Comparison of ENCODE assay signal across 13 cellular contexts in the genomic region with DNA sequence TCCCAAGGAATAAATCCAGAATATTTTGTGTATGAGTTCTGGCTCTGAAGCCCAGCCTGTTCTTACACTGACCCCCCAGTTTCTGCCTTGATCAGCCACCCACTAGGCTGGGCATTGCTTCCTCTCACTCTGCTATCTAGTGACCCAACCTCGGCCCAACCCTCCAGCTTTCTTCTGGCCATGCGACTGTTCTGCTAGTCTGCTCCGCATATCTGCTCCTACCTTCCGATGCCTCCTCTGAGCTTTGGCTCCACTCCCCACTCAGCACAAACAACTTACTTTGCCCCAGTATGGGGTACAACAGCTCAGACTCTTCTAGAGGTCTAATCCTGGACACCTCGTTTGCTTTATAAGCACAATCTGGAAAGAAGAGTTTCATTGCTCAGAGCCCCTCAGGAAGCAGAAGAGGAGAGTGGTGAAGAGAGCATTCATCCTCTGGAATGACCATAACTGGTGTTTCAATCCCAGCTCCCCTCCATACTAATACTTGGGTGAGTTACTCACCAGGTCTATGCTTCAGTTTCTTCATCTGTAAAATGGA.
A peak's percentile ranks its signal among the peaks of the same experiment; 100 is the strongest.
DNase-seq lines count a peak whose midpoint lies in the region; ATAC-seq and TF ChIP-seq lines count a peak whose summit lies in the region.
"Had no signal": no experiment of that assay in that cellular context is flagged by ENCODE, and none has a peak within 500 bp of the region (broad histone marks: within the 10 kb centered on the region; RNA-seq: fewer than 3 reads in every experiment).

No MANE protein-coding gene starts in this region.

- H3K4me3 Mint-ChIP-seq in type B pancreatic cell: peak overlapping the region; percentile 2

- H3K9me3 ChIP-seq in endocrine pancreas (ENCODE audit: control insufficient read depth, low read length): no peaks in the 10 kb centered on the region

- peak overlapping the region; percentile 14 for H3K27ac Mint-ChIP-seq in type B pancreatic cell

- H3K27me3 ChIP-seq in endocrine pancreas (ENCODE audit: control insufficient read depth, insufficient read depth, low read length): no peaks in the 10 kb centered on the region

- H3K9ac ChIP-seq in endocrine pancreas (ENCODE audit: control insufficient read depth, insufficient read depth, low read length): no peak overlapping the region

- no peaks in the 10 kb centered on the region for H3K27me3 Mint-ChIP-seq in type B pancreatic cell

- H3K4me1 Mint-ChIP-seq in type B pancreatic cell (ENCODE audit: unreplicated experiment): peaks cover 19% of the 10 kb centered on the region

- H3K9me3 Mint-ChIP-seq in type B pancreatic cell: no peaks in the 10 kb centered on the region

- no peak for TF ChIP-seq CTCF in type B pancreatic cell (conservative IDR thresholded peaks at IDR 0.05)

- ATAC-seq in GM21737 (IDR thresholded peaks at IDR 0.05; ENCODE audit: unreplicated experiment): peak; percentile 7
- ATAC-seq: PC-3 had no signal

- H3K36me3 Mint-ChIP-seq in type B pancreatic cell: no peaks in the 10 kb centered on the region

- peak overlapping the region; percentile 32 for H3K4me3 ChIP-seq in endocrine pancreas (ENCODE audit: control insufficient read depth, insufficient read depth, low read length)

- H3K4me1 ChIP-seq in endocrine pancreas (ENCODE audit: control insufficient read depth, insufficient read depth, low read length): peaks cover 13% of the 10 kb centered on the region

- DNase-seq in DMS53 (lab: John Stamatoyannopoulos, UW): peak; percentile 54
- no peak for DNase-seq in DMS53 treated with DMSO at 0.1 percent for 48 hours (lab: John Stamatoyannopoulos, UW; ENCODE audit: unreplicated experiment)
- DNase-seq in type B pancreatic cell (ENCODE audit: extremely low spot score, unreplicated experiment): no peak
- no peak for DNase-seq in HK-2 (ENCODE audit: unreplicated experiment)
- no peak for DNase-seq in NCI-H226
- DNase-seq in NCI-H2081 (lab: John Stamatoyannopoulos, UW): no peak
- DNase-seq: AML-193, DND-41, NCI-H510A treated with DMSO at 0.1 percent for 48 hours, PC-3, SIG-M5 had no signal

- no peaks in the 10 kb centered on the region for H3K36me3 ChIP-seq in endocrine pancreas (ENCODE audit: control insufficient read depth, insufficient read depth, low read length)
